ENCODE assay signal across 26 cellular contexts in the genomic region with DNA sequence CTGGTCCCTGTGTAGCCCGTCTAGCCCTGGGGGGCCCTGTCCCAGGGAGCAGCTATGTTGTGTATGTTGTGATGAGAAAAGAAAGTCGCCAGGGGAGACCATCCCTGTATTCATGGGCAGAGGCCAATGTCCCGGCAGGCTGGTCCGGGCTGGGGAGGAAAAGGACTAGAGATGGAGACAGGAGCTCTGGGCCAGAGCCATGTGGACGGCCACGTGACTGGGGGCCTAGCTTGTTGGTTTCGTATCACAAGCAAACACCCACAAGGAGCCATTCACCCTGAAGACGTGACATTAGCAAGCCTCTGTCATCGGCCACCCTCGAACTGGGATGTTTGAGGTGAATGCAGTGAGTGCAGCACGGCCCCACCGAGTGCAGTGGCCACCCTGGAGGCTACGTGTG. TPM values are rescaled to one million over a fixed set of nuclear protein-coding genes. Genes with fewer than 3 reads are reported as not detected.
A peak's percentile ranks its signal among the peaks of the same experiment; 100 is the strongest.
DNase-seq lines count a peak whose midpoint lies in the region; ATAC-seq, FAIRE-seq and TF ChIP-seq lines count a peak whose summit lies in the region.
"Had no signal": no experiment of that assay in that cellular context is flagged by ENCODE, and none has a peak within 500 bp of the region (broad histone marks: within the 10 kb centered on the region; RNA-seq: fewer than 3 reads in every experiment).

No MANE protein-coding gene starts in this region.

- WGBS in H1 (ENCODE audit: extremely low coverage in 1 of 2, insufficient coverage in 1 of 2, insufficient read length in 1 of 2, insufficient replicate concordance in 2 of 2, low coverage in 1 of 2, low lambda C conversion rate in 2 of 2, missing lambda C conversion rate in 1 of 2), 2 experiments: 88% methylated on average over 13 of the region's 13 CpGs; no CpG with 5 or more reads in 1 of the 2 experiments

- H2BK20ac ChIP-seq in H1 (ENCODE audit: low read length): no peak overlapping the region

- no peak overlapping the region for H4K91ac ChIP-seq in H1 (replicated peaks; ENCODE audit: insufficient read length, low read length)

- no peak for FAIRE-seq in H1 (lab: Jason Lieb, UNC)
- FAIRE-seq: A204.1, GM12892, GM19239 had no signal

- H4K8ac ChIP-seq in H1 (ENCODE audit: extremely low read depth, insufficient read depth, low read length): no peak overlapping the region; the same call in 1 of the 2 replicates

- peak overlapping the region; percentile 61; the same call in 1 of the 2 replicates for H2BK15ac ChIP-seq in H1 (ENCODE audit: low read length)

- TF ChIP-seq RAD21 in Ishikawa (IDR thresholded peaks at IDR 0.05; ENCODE audit: low read depth) (no peak), H1 (IDR thresholded peaks at IDR 0.05 in 1 of 2, conservative IDR thresholded peaks at IDR 0.05 in 1 of 2; ENCODE audit: low read depth in 2 of 2, low read length in 2 of 2) (no peak)

- POLR2A ChIA-PET in H1 (lab: Charles Lee; ENCODE audit: partially characterized antibody): interaction anchor here (1.6 kb wide), 1 partner anchor 30 kb away, joined by 3 read pairs; no protein-coding TSS in a partner anchor

- H3K23me2 ChIP-seq in H1 (ENCODE audit: low read depth, low read length): peaks cover 21% of the 10 kb centered on the region; the same call in 1 of the 2 replicates

- TF ChIP-seq CTCF in H1 (IDR thresholded peaks at IDR 0.05; ENCODE audit: control extremely low read depth in 1 of 3, insufficient read depth in 1 of 3, low read depth in 1 of 3, low read length in 3 of 3) (no peak), ascending aorta (IDR thresholded peaks at IDR 0.05) (no peak)

- peaks cover 9 to 59% (median 40%) of the 10 kb centered on the region in 4 experiments for H3K27me3 ChIP-seq in H1 (replicated peaks in 1 of 4; ENCODE audit: control insufficient read depth in 3 of 4, extremely low read depth in 1 of 4, insufficient read depth in 3 of 4, low read length in 3 of 4)
- peaks cover 22% of the 10 kb centered on the region for H3K27me3 ChIP-seq in ascending aorta

- CTCF ChIA-PET in activated naive CD4-positive, alpha-beta T cell treated with anti-CD3 and anti-CD28 coated beads, Interleukin-2, amount 10 ng/mL, durations not matched to agents 7 days and 5 days (lab: Charles Lee): no interaction called here
- CTCF ChIA-PET in H1 (lab: Charles Lee; ENCODE audit: partially characterized antibody): interaction anchor here (0.7 to 2.2 kb wide), 4 partner anchors 9 to 244 kb away, joined by 3 to 6 read pairs (median 3); no protein-coding TSS in a partner anchor

- H4K5ac ChIP-seq in H1 (ENCODE audit: insufficient read length, low read depth, low read length): no peak overlapping the region

- no peak for DNase-seq in activated naive CD4-positive, alpha-beta T cell treated with anti-CD3 and anti-CD28 coated beads, Interleukin-2, amount 10 ng/mL, durations not matched to agents 7 days and 5 days
- no peak for DNase-seq in H1 (ENCODE audit: low read depth in 1 of 2, low spot score in 2 of 2)
- no peak for DNase-seq in ascending aorta (ENCODE audit: low spot score in 2 of 2)
- DNase-seq: ACHN, AML-193, BE2C, C1 segment of cervical spinal cord, Calu3, COR-L47, DMS53, DMS79 treated with DMSO at 0.1 percent for 48 hours, GF-D8, GM23248, H9 had no signal

- H3K27me3 Mint-ChIP-seq in activated naive CD4-positive, alpha-beta T cell treated with anti-CD3 and anti-CD28 coated beads, Interleukin-2, amount 50 U/mL, for 24 hours: peaks cover 19% of the 10 kb centered on the region
- H3K27me3 Mint-ChIP-seq in activated naive CD4-positive, alpha-beta T cell treated with anti-CD3 and anti-CD28 coated beads, Interleukin-2, amount 10 ng/mL, durations not matched to agents 7 days and 5 days: peaks cover 77% of the 10 kb centered on the region

- TF ChIP-seq EP300 in Ishikawa (IDR thresholded peaks at IDR 0.05; ENCODE audit: borderline replicate concordance): no peak
- no peak for TF ChIP-seq EP300 in H1 (IDR thresholded peaks at IDR 0.05; ENCODE audit: borderline replicate concordance in 1 of 2, low read depth in 2 of 2, low read length in 2 of 2)

- H3K23ac ChIP-seq in H1 (ENCODE audit: insufficient read length): no peak overlapping the region

- no peak for ATAC-seq in HG03196 (IDR thresholded peaks at IDR 0.05; ENCODE audit: unreplicated experiment)
- ATAC-seq: HCT116 had no signal

- H3K9ac ChIP-seq in H1 (replicated peaks in 1 of 4; ENCODE audit: extremely low read depth in 1 of 4, low read depth in 3 of 4, low read length in 3 of 4): no peak overlapping the region
- H3K9ac ChIP-seq: GM23248 had no signal

- H3K4me3 Mint-ChIP-seq in activated naive CD4-positive, alpha-beta T cell treated with anti-CD3 and anti-CD28 coated beads, Interleukin-2, amount 50 U/mL, for 24 hours: no peak overlapping the region
- no peak overlapping the region for H3K4me3 Mint-ChIP-seq in activated naive CD4-positive, alpha-beta T cell treated with anti-CD3 and anti-CD28 coated beads, Interleukin-2, amount 10 ng/mL, durations not matched to agents 7 days and 5 days
- H3K4me3 Mint-ChIP-seq: CD4-positive, alpha-beta memory T cell; H9 had no signal

- peak overlapping the region; percentile 47 for H3K27ac Mint-ChIP-seq in activated naive CD4-positive, alpha-beta T cell treated with anti-CD3 and anti-CD28 coated beads, Interleukin-2, amount 50 U/mL, for 24 hours
- no peak overlapping the region for H3K27ac Mint-ChIP-seq in activated naive CD4-positive, alpha-beta T cell treated with anti-CD3 and anti-CD28 coated beads, Interleukin-2, amount 10 ng/mL, durations not matched to agents 7 days and 5 days
- H3K27ac Mint-ChIP-seq: CD4-positive, alpha-beta memory T cell; H9 had no signal

- intact Hi-C loops in ascending aorta (cut with DNase I): no loop called here

- no peak overlapping the region for H3K4me2 ChIP-seq in H1 (ENCODE audit: insufficient read depth in 1 of 2, low read depth in 2 of 2, low read length in 2 of 2)

- H3K4ac ChIP-seq in H1 (replicated peaks; ENCODE audit: insufficient read length, low read depth, low read length): no peak overlapping the region

- H3K27ac ChIP-seq in H1 (ENCODE audit: low read depth, low read length) (no peak overlapping the region), ascending aorta (no peak overlapping the region)
- H3K27ac ChIP-seq: 22Rv1, GM23248 had no signal

- no peak overlapping the region; the same call in 1 of the 2 replicates for H2BK12ac ChIP-seq in H1 (ENCODE audit: low read depth, low read length)

- H4K20me1 ChIP-seq in H1 (replicated peaks in 1 of 2; ENCODE audit: control insufficient read depth in 1 of 2, insufficient read depth in 2 of 2, low read length in 2 of 2): peaks cover 6 to 16% of the 10 kb centered on the region in 2 experiments

- no peaks in the 10 kb centered on the region for H3K79me1 ChIP-seq in H1 (ENCODE audit: low read depth, low read length)

- no peaks in the 10 kb centered on the region for H3K79me2 ChIP-seq in H1 (ENCODE audit: control insufficient read depth in 1 of 2, insufficient read depth in 2 of 2, low read length in 2 of 2)

- H3K9me3 ChIP-seq in H1 (ENCODE audit: insufficient read depth in 2 of 2, low read depth in 1 of 2, low read length in 1 of 2): no peaks in the 10 kb centered on the region
- H3K9me3 ChIP-seq in ascending aorta: no peaks in the 10 kb centered on the region
- H3K9me3 ChIP-seq: BE2C had no signal

- H2AK5ac ChIP-seq in H1 (ENCODE audit: low read depth, low read length): no peak overlapping the region

- no peak for TF ChIP-seq POLR2A in H1 (IDR thresholded peaks at IDR 0.05; ENCODE audit: control extremely low read depth in 1 of 2, low read depth in 2 of 2, low read length in 2 of 2)

- H2AFZ ChIP-seq in H1 (ENCODE audit: low read length): no peak overlapping the region
- H2AFZ ChIP-seq: GM23248 had no signal

- H2BK120ac ChIP-seq in H1 (replicated peaks; ENCODE audit: low read depth, low read length): no peak overlapping the region

- H3K36me3 ChIP-seq in H1 (ENCODE audit: control insufficient read depth in 2 of 4, insufficient read depth in 4 of 4, low read length in 3 of 4) (no peaks in the 10 kb centered on the region), ascending aorta (no peaks in the 10 kb centered on the region)
- H3K36me3 ChIP-seq: BE2C had no signal

- H3K9me3 Mint-ChIP-seq in activated naive CD4-positive, alpha-beta T cell treated with anti-CD3 and anti-CD28 coated beads, Interleukin-2, amount 50 U/mL, for 24 hours: no peaks in the 10 kb centered on the region
- no peaks in the 10 kb centered on the region for H3K9me3 Mint-ChIP-seq in activated naive CD4-positive, alpha-beta T cell treated with anti-CD3 and anti-CD28 coated beads, Interleukin-2, amount 10 ng/mL, durations not matched to agents 7 days and 5 days
- H3K9me3 Mint-ChIP-seq: CD4-positive, alpha-beta memory T cell; H9 had no signal

- no peak overlapping the region for H3K4me3 ChIP-seq in H1 (ENCODE audit: extremely low read depth in 1 of 4, insufficient read depth in 2 of 4, low read depth in 3 of 4, low read length in 4 of 4)
- no peak overlapping the region for H3K4me3 ChIP-seq in ascending aorta
- H3K4me3 ChIP-seq: GM23248 had no signal

- H3K56ac ChIP-seq in H1 (replicated peaks; ENCODE audit: insufficient read length, low read depth, low read length): no peak overlapping the region

- H2BK5ac ChIP-seq in H1 (ENCODE audit: low read depth, low read length): no peak overlapping the region

- H3K4me1 Mint-ChIP-seq in activated naive CD4-positive, alpha-beta T cell treated with anti-CD3 and anti-CD28 coated beads, Interleukin-2, amount 50 U/mL, for 24 hours: no peaks in the 10 kb centered on the region
- H3K4me1 Mint-ChIP-seq in activated naive CD4-positive, alpha-beta T cell treated with anti-CD3 and anti-CD28 coated beads, Interleukin-2, amount 10 ng/mL, durations not matched to agents 7 days and 5 days: peaks cover 4% of the 10 kb centered on the region

- H3K18ac ChIP-seq in H1 (ENCODE audit: extremely low read depth, low read length): no peak overlapping the region

- no peaks in the 10 kb centered on the region for H3K36me3 Mint-ChIP-seq in activated naive CD4-positive, alpha-beta T cell treated with anti-CD3 and anti-CD28 coated beads, Interleukin-2, amount 50 U/mL, for 24 hours
- H3K36me3 Mint-ChIP-seq in activated naive CD4-positive, alpha-beta T cell treated with anti-CD3 and anti-CD28 coated beads, Interleukin-2, amount 10 ng/mL, durations not matched to agents 7 days and 5 days: no peaks in the 10 kb centered on the region
- H3K36me3 Mint-ChIP-seq: CD4-positive, alpha-beta memory T cell had no signal

- H3K4me1 ChIP-seq in H1 (replicated peaks in 1 of 4; ENCODE audit: control insufficient read depth in 3 of 4, insufficient read depth in 4 of 4, low read length in 3 of 4): peaks cover 0 to 35% (median 21%) of the 10 kb centered on the region in 4 experiments; a peak in 6 of 7 replicates
- peaks cover 3 to 7% of the 10 kb centered on the region in 2 donors for H3K4me1 ChIP-seq in ascending aorta

- no peak overlapping the region for H3K14ac ChIP-seq in H1 (ENCODE audit: insufficient read length)

RNA-seq across cellular contexts. Expression of a gene that starts 2.9 kb away (rescaled TPM):
- 4.4 and 4.5 TPM in 2 replicates for total RNA-seq in H1 (2021; fragmentation: NEBNext Ultra II Directional; extraction: Animal tissue kit (Norgen Biotek cat#: 25700))
- polyA plus RNA-seq in H1 (2011; rRNA removed): 2.0 and 3.1 TPM in 2 replicates
- 1.1 TPM for polyA plus RNA-seq in H1 (2011; cell fraction: cytosol; rRNA removed)
- polyA plus RNA-seq in H1 (2011; cell fraction: nucleus; rRNA removed): 6.5 TPM
- polyA plus RNA-seq in H1 (2012, experiment 1 of 2): 2.9 to 8.2 TPM (median 6.9 TPM) in 4 replicates
- polyA plus RNA-seq in H1 (2012, experiment 2 of 2): 5.6 TPM
- polyA plus RNA-seq in H1 (2013, experiment 1 of 2): 3.7 TPM
- polyA plus RNA-seq in H1 (2013, experiment 2 of 2): 4.0 TPM
- polyA minus RNA-seq in H1 (2011; rRNA and poly(A)+ RNA removed): 0.54 and 0.66 TPM in 2 replicates
- 3.4 TPM for polyA minus RNA-seq in H1 (2011; cell fraction: cytosol; rRNA and poly(A)+ RNA removed)
- 1.6 TPM for polyA minus RNA-seq in H1 (2011; cell fraction: nucleus; rRNA and poly(A)+ RNA removed)
- total RNA-seq in ascending aorta: 0.21 TPM
- total RNA-seq: Calu3; CD4-positive, alpha-beta memory T cell; Daoy; G401; GM23248; H4 had no signal
- polyA plus RNA-seq: CD4-positive, alpha-beta memory T cell; GM23248 had no signal

RNA-seq across cellular contexts. Expression of a gene that starts 15.3 kb away (rescaled TPM):
- total RNA-seq in H1 (2021; fragmentation: NEBNext Ultra II Directional; extraction: Animal tissue kit (Norgen Biotek cat#: 25700)): 42.4 and 42.6 TPM in 2 replicates
- 11.7 and 16.9 TPM in 2 replicates for polyA plus RNA-seq in H1 (2011; rRNA removed)
- 17.9 TPM for polyA plus RNA-seq in H1 (2011; cell fraction: cytosol; rRNA removed)
- 47.6 TPM for polyA plus RNA-seq in H1 (2011; cell fraction: nucleus; rRNA removed)
- polyA plus RNA-seq in H1 (2012, experiment 1 of 2): 21.7 to 24.9 TPM (median 23.7 TPM) in 4 replicates
- 5.0 TPM for polyA plus RNA-seq in H1 (2012, experiment 2 of 2)
- polyA plus RNA-seq in H1 (2013, experiment 1 of 2): 17.0 TPM
- 15.9 TPM for polyA plus RNA-seq in H1 (2013, experiment 2 of 2)
- polyA minus RNA-seq in H1 (2011; rRNA and poly(A)+ RNA removed): 51.4 and 59.5 TPM in 2 replicates
- polyA minus RNA-seq in H1 (2011; cell fraction: cytosol; rRNA and poly(A)+ RNA removed): 16.6 TPM
- polyA minus RNA-seq in H1 (2011; cell fraction: nucleus; rRNA and poly(A)+ RNA removed): 25.7 TPM
- total RNA-seq in ascending aorta: 25.0 TPM

RNA-seq across cellular contexts. Expression of a gene that starts 40.1 kb away (rescaled TPM):
- total RNA-seq in H1 (2021; fragmentation: NEBNext Ultra II Directional; extraction: Animal tissue kit (Norgen Biotek cat#: 25700)): 22.8 and 24.1 TPM in 2 replicates
- polyA plus RNA-seq in H1 (2011; rRNA removed): 14.4 and 24.7 TPM in 2 replicates
- polyA plus RNA-seq in H1 (2011; cell fraction: cytosol; rRNA removed): 18.4 TPM
- 19.7 TPM for polyA plus RNA-seq in H1 (2011; cell fraction: nucleus; rRNA removed)
- 17.7 to 22.3 TPM (median 18.6 TPM) in 4 replicates for polyA plus RNA-seq in H1 (2012, experiment 1 of 2)
- 18.3 TPM for polyA plus RNA-seq in H1 (2012, experiment 2 of 2)
- 23.6 TPM for polyA plus RNA-seq in H1 (2013, experiment 1 of 2)
- 23.9 TPM for polyA plus RNA-seq in H1 (2013, experiment 2 of 2)
- 7.7 and 10.8 TPM in 2 replicates for polyA minus RNA-seq in H1 (2011; rRNA and poly(A)+ RNA removed)
- polyA minus RNA-seq in H1 (2011; cell fraction: cytosol; rRNA and poly(A)+ RNA removed): 8.8 TPM
- polyA minus RNA-seq in H1 (2011; cell fraction: nucleus; rRNA and poly(A)+ RNA removed): 12.1 TPM
- total RNA-seq in ascending aorta: 14.5 TPM
